Comparison of ENCODE assay signal across 14 cellular contexts in the genomic region with DNA sequence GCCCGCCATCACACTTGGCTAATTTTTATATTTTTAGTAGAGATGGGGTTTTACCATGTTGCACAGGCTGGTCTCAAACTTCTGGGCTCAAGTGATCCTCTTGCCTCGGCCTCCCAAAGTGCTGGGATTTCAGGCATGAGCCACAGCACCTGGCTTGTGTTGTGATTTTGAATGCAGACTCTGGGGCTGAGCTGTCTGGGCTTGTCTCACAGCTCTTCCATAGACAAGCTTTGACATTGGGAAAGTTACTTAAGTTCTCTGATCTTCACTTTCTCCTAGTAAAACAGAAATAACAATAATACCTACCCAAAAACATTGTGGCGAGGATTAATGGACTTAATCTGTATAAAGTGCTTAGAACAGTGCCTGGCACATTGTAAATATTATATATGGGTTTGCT.
"Had no signal": no experiment of that assay in that cellular context is flagged by ENCODE, and none has a peak within 500 bp of the region (broad histone marks: within the 10 kb centered on the region; RNA-seq: fewer than 3 reads in every experiment).

No MANE protein-coding gene starts in this region.

- H3K4me1 ChIP-seq: colonic mucosa had no signal

- H3K36me3 ChIP-seq: colonic mucosa, heart left ventricle, neutrophil, right atrium auricular region, tibial artery, upper lobe of right lung, vagina had no signal

- DNase-seq: colonic mucosa; dermis blood vessel endothelial cell; heart left ventricle; hippocampal formation; mucosa of descending colon; small intestine; stimulated activated CD4-positive, alpha-beta T cell treated with anti-CD3 and anti-CD28 coated beads, Interleukin-12 subunit alpha, Interleukin-12 subunit beta, amount 100 ng/mL, for 4 hours; tibial artery; upper lobe of right lung had no signal

- H3K27ac ChIP-seq: colonic mucosa, heart left ventricle, neutrophil, right atrium auricular region, tibial artery, upper lobe of right lung, vagina had no signal

- FAIRE-seq: frontal cortex, islet of Langerhans, small intestine had no signal

- H3K4me3 ChIP-seq: colonic mucosa, heart left ventricle, mucosa of descending colon, right atrium auricular region, tibial artery, upper lobe of right lung, vagina had no signal

- H3K9me3 ChIP-seq: colonic mucosa, heart left ventricle, mucosa of descending colon, neutrophil, right atrium auricular region, tibial artery, upper lobe of right lung, vagina had no signal

- H3K27me3 ChIP-seq: colonic mucosa, heart left ventricle, right atrium auricular region, upper lobe of right lung, vagina had no signal
